ENCODE assay signal across 14 cellular contexts in the genomic region with DNA sequence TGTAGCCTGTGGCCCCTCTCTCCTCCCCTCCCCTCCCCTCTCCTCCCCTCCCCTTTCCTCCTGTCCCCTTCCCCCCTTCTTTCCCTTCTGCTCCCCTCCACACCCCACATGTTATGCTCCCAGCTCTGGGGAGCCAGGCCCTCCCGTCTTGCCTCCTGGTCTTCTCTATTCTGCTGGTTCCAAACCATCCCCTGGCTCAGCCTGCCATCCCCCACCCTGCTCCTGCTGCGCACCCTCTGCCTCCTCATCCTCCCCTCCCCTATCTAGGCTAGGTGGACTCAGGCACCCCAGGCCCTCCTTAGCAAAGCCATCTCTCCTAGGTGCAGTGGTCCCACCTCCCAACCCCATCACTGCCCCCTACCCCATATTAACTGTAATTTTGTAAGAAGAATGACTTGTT.
A peak's percentile ranks its signal among the peaks of the same experiment; 100 is the strongest.
DNase-seq lines count a peak whose midpoint lies in the region; ATAC-seq and TF ChIP-seq lines count a peak whose summit lies in the region.
"Had no signal": no experiment of that assay in that cellular context is flagged by ENCODE, and none has a peak within 500 bp of the region (broad histone marks: within the 10 kb centered on the region; RNA-seq: fewer than 3 reads in every experiment).

No MANE protein-coding gene starts in this region.

- no peak overlapping the region for H3K27ac ChIP-seq in coronary artery
- H3K27ac ChIP-seq: A549 had no signal

- DNase-seq in 8988T (peak; percentile 4), D341Med (ENCODE audit: low spot score) (peak; percentile 17), coronary artery (ENCODE audit: low spot score) (peak; percentile 56), posterior vena cava (ENCODE audit: low spot score) (peak; percentile 53), islet precursor cell (no peak)
- no peak for DNase-seq in stimulated activated CD4-positive, alpha-beta T cell treated with anti-CD3 and anti-CD28 coated beads, Interleukin-4, amount 100 ng/mL, for 1 hour
- DNase-seq: CD8-positive, alpha-beta T cell; COR-L47; DMS53; GF-D8; H9 had no signal

- ATAC-seq in HG03457 (IDR thresholded peaks at IDR 0.05; ENCODE audit: unreplicated experiment): no peak
- ATAC-seq: CD8-positive, alpha-beta T cell; GM23338 had no signal

- intact Hi-C loops in posterior vena cava (cut with DNase I): no loop called here

- no peak overlapping the region for H3K4me3 ChIP-seq in coronary artery
- H3K4me3 ChIP-seq: A549, GM23338 had no signal

- no peak for TF ChIP-seq CTCF in coronary artery (IDR thresholded peaks at IDR 0.05)

Comparison
In these comparisons a context has a peak if more than half of its experiments do, and no peak if none do; other contexts are left out.
1. DNase-seq: peak in 8988T (single experiment), D341Med (single experiment), coronary artery (single experiment) and posterior vena cava (single experiment); none in islet precursor cell (single experiment) and stimulated activated CD4-positive, alpha-beta T cell treated with anti-CD3 and anti-CD28 coated beads, Interleukin-4, amount 100 ng/mL, for 1 hour (single experiment).